In genomic region chr6:52856137-52856536, GRCh38 we compare ENCODE assay signal across 16 cellular contexts. TPM values are rescaled to one million over a fixed set of nuclear protein-coding genes. Genes with fewer than 3 reads are reported as not detected.
DNase-seq lines count a peak whose midpoint lies in the region; ATAC-seq and TF ChIP-seq lines count a peak whose summit lies in the region.
"Not testable (repeated sequence)": the region's sequence is repeated elsewhere in the genome, so short reads cannot be mapped to it uniquely, and the experiment has no call there.
"Had no signal": no experiment of that assay in that cellular context is flagged by ENCODE, and none has a peak within 500 bp of the region (broad histone marks: within the 10 kb centered on the region; RNA-seq: fewer than 3 reads in every experiment).

No MANE protein-coding gene starts in this region.

- not testable (repeated sequence) for H3K27ac Mint-ChIP-seq in neural crest cell (ENCODE audit: unreplicated experiment)

- not testable (repeated sequence) for TF ChIP-seq CTCF in IMR-90 (conservative IDR thresholded peaks at IDR 0.05; ENCODE audit: low read depth, low read length); colonic mucosa (IDR thresholded peaks at IDR 0.05); neural crest cell (conservative IDR thresholded peaks at IDR 0.05); upper lobe of right lung (IDR thresholded peaks at IDR 0.05)

- DNase-seq in Daoy (ENCODE audit: low read depth), result peak; percentile 60
- peak; percentile 13 for DNase-seq in IMR-90
- DNase-seq in NCI-H510A (lab: John Stamatoyannopoulos, UW), result peak; percentile 77
- DNase-seq in SW480 (ENCODE audit: low spot score), result peak; percentile 4
- DNase-seq in colonic mucosa, result peak; percentile 29
- DNase-seq in islet precursor cell, result peak; percentile 81
- peak; percentile 14 for DNase-seq in neural crest cell (ENCODE audit: low read depth, low spot score)
- DNase-seq in upper lobe of right lung, result peak; percentile 73

- not testable (repeated sequence) for H4K5ac ChIP-seq in IMR-90 (ENCODE audit: low read depth, low read length)

- not testable (repeated sequence) for H3K14ac ChIP-seq in IMR-90 (replicated peaks; ENCODE audit: low read depth, low read length)

- H3K4me3 Mint-ChIP-seq in neural crest cell, result not testable (repeated sequence)

- not testable (repeated sequence) for H3K18ac ChIP-seq in IMR-90 (ENCODE audit: low read depth, low read length)

- H3K9ac ChIP-seq in IMR-90 (ENCODE audit: low read depth, low read length); colonic mucosa (ENCODE audit: low read depth in 2 of 2, low read length in 2 of 2): not testable (repeated sequence)

- not testable (repeated sequence) for H4K91ac ChIP-seq in IMR-90 (ENCODE audit: insufficient read depth, low read depth, low read length)

- H3K4me2 ChIP-seq in IMR-90 (ENCODE audit: low read depth, low read length), result not testable (repeated sequence)

- H3K27ac ChIP-seq in IMR-90 (ENCODE audit: insufficient read depth, low read length); colonic mucosa; upper lobe of right lung: not testable (repeated sequence)

- not testable (repeated sequence) for BruUV-seq in IMR-90 (replicated peaks; lab: Mats Ljungman, UMichigan)

- WGBS in IMR-90 (ENCODE audit: extremely low coverage in 2 of 2, insufficient read length in 1 of 2), 2 experiments, result no CpG with 5 or more reads among the region's 3 CpGs

- H2BK120ac ChIP-seq in IMR-90 (ENCODE audit: low read depth, low read length), result not testable (repeated sequence)

- dilution Hi-C loops in IMR-90 (cut with HindIII; ENCODE audit: low sequenced_read_pairs, unreplicated experiment), result not testable (repeated sequence)

- not testable (repeated sequence) for H2AK5ac ChIP-seq in IMR-90 (ENCODE audit: low read depth, low read length)

- not testable (repeated sequence) for TF ChIP-seq RAD21 in IMR-90 (IDR thresholded peaks at IDR 0.05; ENCODE audit: low read length)

- not testable (repeated sequence) for H3K56ac ChIP-seq in IMR-90 (ENCODE audit: extremely low read depth, insufficient read depth, low read length)

- H3K4me1 Mint-ChIP-seq in neural crest cell, result peaks cover 10% of the 10 kb centered on the region

- H3K27me3 Mint-ChIP-seq in neural crest cell (ENCODE audit: low read depth), result not testable (repeated sequence)

- not testable (repeated sequence) for H3K9me3 ChIP-seq in IMR-90 (ENCODE audit: control insufficient read depth, insufficient read depth, low read length); colonic mucosa; upper lobe of right lung

- H3K27me3 ChIP-seq in IMR-90 (ENCODE audit: control insufficient read depth, insufficient read depth, low read length); colonic mucosa; upper lobe of right lung: not testable (repeated sequence)

- in situ Hi-C loops in IMR-90 (cut with MboI; ENCODE audit: low sequenced_read_pairs), result not testable (repeated sequence)

- H3K9me1 ChIP-seq in IMR-90 (ENCODE audit: insufficient read depth, low read length), result not testable (repeated sequence)

- peak overlapping the region in 1 of 2 experiments; percentile 72; a peak in 2 of 4 replicates for H4K8ac ChIP-seq in IMR-90 (ENCODE audit: low read depth in 2 of 2, low read length in 2 of 2)

- not testable (repeated sequence) for H3K9me3 Mint-ChIP-seq in neural crest cell

- H2BK5ac ChIP-seq in IMR-90 (ENCODE audit: low read depth, low read length, poor library complexity, severe bottlenecking), result not testable (repeated sequence)

- H3K23ac ChIP-seq in IMR-90 (ENCODE audit: low read depth, low read length), result not testable (repeated sequence)

- H3K36me3 Mint-ChIP-seq in neural crest cell (ENCODE audit: low read depth), result not testable (repeated sequence)

- not testable (repeated sequence) for H4K20me1 ChIP-seq in IMR-90 (ENCODE audit: insufficient read depth, low read length)

- ATAC-seq in IMR-90 (ENCODE audit: low read depth), result peak; percentile 51
- not testable (repeated sequence) for ATAC-seq in upper lobe of right lung

- not testable (repeated sequence) for H2BK15ac ChIP-seq in IMR-90 (ENCODE audit: low read depth, low read length)

- CTCF ChIA-PET in IMR-90 (lab: Yijun Ruan, JAX), result not testable (repeated sequence)

- not testable (repeated sequence) for TF ChIP-seq POLR2A in IMR-90 (IDR thresholded peaks at IDR 0.05; ENCODE audit: low read depth, low read length)

- not testable (repeated sequence) for H3K4me1 ChIP-seq in IMR-90 (ENCODE audit: control insufficient read depth, insufficient read depth, low read length); colonic mucosa; upper lobe of right lung

- not testable (repeated sequence) for H3K4me3 ChIP-seq in IMR-90 (ENCODE audit: insufficient read depth, low read depth, low read length); colonic mucosa; upper lobe of right lung

- H3K36me3 ChIP-seq in IMR-90 (ENCODE audit: control insufficient read depth, insufficient read depth, low read length); colonic mucosa; upper lobe of right lung: not testable (repeated sequence)

- H3K4ac ChIP-seq in IMR-90 (ENCODE audit: low read depth, low read length), result not testable (repeated sequence)

- POLR2A ChIA-PET in IMR-90 (lab: Charles Lee; ENCODE audit: unreplicated experiment), result not testable (repeated sequence)

- H2AK9ac ChIP-seq in IMR-90 (replicated peaks; ENCODE audit: low read depth, low read length, poor library complexity), result not testable (repeated sequence)

- peak overlapping the region; percentile 21 for H2AFZ ChIP-seq in IMR-90 (replicated peaks; ENCODE audit: low read length, poor library complexity)

- H2BK20ac ChIP-seq in IMR-90 (ENCODE audit: low read depth, low read length), result not testable (repeated sequence)

- intact Hi-C loops in IMR-90 (cut with micrococcal nuclease); colonic mucosa (cut with DNase I); upper lobe of right lung (cut with DNase I): not testable (repeated sequence)

- H3K79me1 ChIP-seq in IMR-90 (ENCODE audit: low read depth in 1 of 2, low read length in 2 of 2), result not testable (repeated sequence)

RNA-seq across cellular contexts. Expression of gene GSTA5, which starts 15.5 kb away (rescaled TPM):
- not detected in 2 replicates for total RNA-seq in Daoy (2014; rRNA removed; shearing (Covaris generic))
- total RNA-seq in IMR-90 (2012; rRNA removed), result not detected in 2 replicates
- polyA plus RNA-seq in IMR-90 (2012; rRNA removed), result not detected in 2 replicates
- not detected in 2 replicates for polyA plus RNA-seq in IMR-90 (2012; cell fraction: cytosol; rRNA removed)
- polyA plus RNA-seq in IMR-90 (2012; cell fraction: nucleus; rRNA removed; ENCODE audit: low replicate concordance), result not detected in 2 replicates
- not detected for total RNA-seq in colonic mucosa
- total RNA-seq in neural crest cell, result not detected in 2 replicates
- total RNA-seq in upper lobe of right lung, result not detected
- total RNA-seq: activated CD4-positive, alpha-beta memory T cell treated with anti-CD3 and anti-CD28 coated beads, Interleukin-2, amount 10 ng/mL, durations not matched to agents 7 days and 5 days; cardiac septum; CD8-positive, alpha-beta memory T cell; dermis microvascular lymphatic vessel endothelial cell; left cardiac atrium; T-helper 2 cell treated with Interferon-gamma antibody and Interleukin-4, amounts not matched to agents 100 ng/mL and 5 ng/mL, for 36 hours; urinary bladder had no signal
- polyA plus RNA-seq: adipose tissue; CD8-positive, alpha-beta memory T cell; urinary bladder had no signal

RNA-seq across cellular contexts. Expression of gene GSTA1, which starts 52.5 kb away (rescaled TPM):
- total RNA-seq in Daoy (2014; rRNA removed; shearing (Covaris generic)), result not detected in 2 replicates
- total RNA-seq in IMR-90 (2012; rRNA removed), result 0.18 and 0.28 TPM in 2 replicates
- 0.31 and 0.32 TPM in 2 replicates for polyA plus RNA-seq in IMR-90 (2012; rRNA removed)
- 0.05 and 0.10 TPM in 2 replicates for polyA plus RNA-seq in IMR-90 (2012; cell fraction: cytosol; rRNA removed)
- not detected in 2 replicates for polyA plus RNA-seq in IMR-90 (2012; cell fraction: nucleus; rRNA removed; ENCODE audit: low replicate concordance)
- total RNA-seq in colonic mucosa, result 1 to 10 TPM; 6.8 to 8.1 TPM
- total RNA-seq in neural crest cell, result not detected in 2 replicates
- total RNA-seq in upper lobe of right lung, result 1.9 TPM
- total RNA-seq: activated CD4-positive, alpha-beta memory T cell treated with anti-CD3 and anti-CD28 coated beads, Interleukin-2, amount 10 ng/mL, durations not matched to agents 7 days and 5 days; cardiac septum; CD8-positive, alpha-beta memory T cell; dermis microvascular lymphatic vessel endothelial cell; left cardiac atrium; T-helper 2 cell treated with Interferon-gamma antibody and Interleukin-4, amounts not matched to agents 100 ng/mL and 5 ng/mL, for 36 hours; urinary bladder had no signal
- polyA plus RNA-seq: CD8-positive, alpha-beta memory T cell had no signal

RNA-seq across cellular contexts. Expression of gene GSTA3, which starts 53.4 kb away (rescaled TPM):
- total RNA-seq in Daoy (2014; rRNA removed; shearing (Covaris generic)), result not detected in 2 replicates
- not detected in 2 replicates for total RNA-seq in IMR-90 (2012; rRNA removed)
- polyA plus RNA-seq in IMR-90 (2012; rRNA removed), result not detected in 2 replicates
- polyA plus RNA-seq in IMR-90 (2012; cell fraction: cytosol; rRNA removed), result not detected in 2 replicates
- polyA plus RNA-seq in IMR-90 (2012; cell fraction: nucleus; rRNA removed; ENCODE audit: low replicate concordance), result not detected in 2 replicates
- not detected for total RNA-seq in colonic mucosa
- total RNA-seq in neural crest cell, result not detected in 2 replicates
- not detected for total RNA-seq in upper lobe of right lung
- total RNA-seq: activated CD4-positive, alpha-beta memory T cell treated with anti-CD3 and anti-CD28 coated beads, Interleukin-2, amount 10 ng/mL, durations not matched to agents 7 days and 5 days; cardiac septum; CD8-positive, alpha-beta memory T cell; dermis microvascular lymphatic vessel endothelial cell; left cardiac atrium; T-helper 2 cell treated with Interferon-gamma antibody and Interleukin-4, amounts not matched to agents 100 ng/mL and 5 ng/mL, for 36 hours; urinary bladder had no signal
- polyA plus RNA-seq: CD8-positive, alpha-beta memory T cell; urinary bladder had no signal

Comparison
In these comparisons a context has a peak if more than half of its experiments do, and no peak if none do; other contexts are left out.
1. DNase-seq: peak in every context shown above with its lines; median percentile 81 in islet precursor cell; 77 in NCI-H510A; 73 in upper lobe of right lung; 60 in Daoy; 29 in colonic mucosa; 14 in neural crest cell; 13 in IMR-90; 4 in SW480.